ENCODE assay signal across 15 cellular contexts in the genomic region with DNA sequence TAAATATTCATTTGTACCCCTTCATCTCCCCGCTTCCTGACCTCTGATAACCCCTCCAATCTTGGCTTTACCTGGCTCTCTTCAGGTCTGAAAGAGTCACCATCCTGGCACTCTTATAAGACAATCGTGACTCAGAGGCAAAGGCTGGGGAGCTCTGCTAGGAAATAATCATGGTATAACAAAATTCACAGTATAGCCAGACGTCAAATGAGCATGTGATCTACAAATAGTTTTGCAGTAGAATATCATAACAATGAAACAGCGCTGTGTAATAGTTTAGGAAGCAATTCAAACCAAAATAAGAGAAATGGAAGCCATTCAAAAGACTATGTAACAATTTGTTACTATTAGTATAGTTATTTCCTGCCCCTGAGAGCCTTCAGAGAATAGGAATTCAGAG. TPM values are rescaled to one million over a fixed set of nuclear protein-coding genes. Genes with fewer than 3 reads are reported as not detected.
DNase-seq lines count a peak whose midpoint lies in the region; ATAC-seq, FAIRE-seq and TF ChIP-seq lines count a peak whose summit lies in the region.
"Had no signal": no experiment of that assay in that cellular context is flagged by ENCODE, and none has a peak within 500 bp of the region (broad histone marks: within the 10 kb centered on the region; RNA-seq: fewer than 3 reads in every experiment).

No MANE protein-coding gene starts in this region.

- DNase-seq in AG04450 (ENCODE audit: low read depth, low spot score) (no peak), GM04503 (ENCODE audit: low read depth) (peak; percentile 63), astrocyte (ENCODE audit: low read depth) (peak; percentile 84), immature natural killer cell (no peak), GM19240 (ENCODE audit: insufficient read length, low spot score) (no peak), NCI-H510A (lab: John Stamatoyannopoulos, UW) (no peak), COLO668 (lab: John Stamatoyannopoulos, UW; ENCODE audit: unreplicated experiment) (no peak)
- DNase-seq: activated CD4-positive, alpha-beta memory T cell treated with anti-CD3 and anti-CD28 coated beads for 36 hours; Caco-2; heart left ventricle; mucosa of descending colon; NCI-H1092 treated with DMSO at 0.1 percent for 48 hours had no signal

- H3K4me3 Mint-ChIP-seq in astrocyte (ENCODE audit: unreplicated experiment): no peak overlapping the region
- peak overlapping the region; percentile 65 to 78 (median 72) for H3K4me3 Mint-ChIP-seq in immature natural killer cell
- H3K4me3 Mint-ChIP-seq: activated CD4-positive, alpha-beta memory T cell treated with anti-CD3 and anti-CD28 coated beads for 36 hours had no signal

- peak overlapping the region; percentile 3 for H3K9ac ChIP-seq in astrocyte (ENCODE audit: low read length)

- H3K4me2 ChIP-seq in astrocyte (ENCODE audit: low read length): peak overlapping the region; percentile 62
- H3K4me2 ChIP-seq: smooth muscle cell had no signal

- H3K79me2 ChIP-seq in astrocyte (ENCODE audit: insufficient read depth, low read length): no peaks in the 10 kb centered on the region

- ATAC-seq in HG02588 (IDR thresholded peaks at IDR 0.05; ENCODE audit: unreplicated experiment): no peak
- ATAC-seq: heart left ventricle, mucosa of descending colon had no signal

- H3K27me3 Mint-ChIP-seq in astrocyte (ENCODE audit: low read depth, unreplicated experiment): peaks cover 4% of the 10 kb centered on the region
- peaks cover 0 to 5% (median 0%) of the 10 kb centered on the region in 3 donors for H3K27me3 Mint-ChIP-seq in immature natural killer cell (ENCODE audit: low read depth in 3 of 3)
- H3K27me3 Mint-ChIP-seq: activated CD4-positive, alpha-beta memory T cell treated with anti-CD3 and anti-CD28 coated beads for 36 hours had no signal

- H4K20me1 ChIP-seq in astrocyte (ENCODE audit: insufficient read depth, low read length): no peaks in the 10 kb centered on the region

- TF ChIP-seq CTCF in AG04450 (IDR thresholded peaks at IDR 0.05; ENCODE audit: low read depth, low read length) (no peak), astrocyte (IDR thresholded peaks at IDR 0.05; ENCODE audit: insufficient read depth, low read depth, low read length) (no peak)

- H3K36me3 Mint-ChIP-seq in astrocyte (ENCODE audit: low read depth, unreplicated experiment) (no peaks in the 10 kb centered on the region), immature natural killer cell (no peaks in the 10 kb centered on the region)
- H3K36me3 Mint-ChIP-seq: activated CD4-positive, alpha-beta memory T cell treated with anti-CD3 and anti-CD28 coated beads for 36 hours had no signal

- CTCF ChIA-PET in AG04450 (lab: Charles Lee): interaction anchor here (1.0 kb wide), 1 partner anchor 23 kb away, joined by 3 read pairs; no protein-coding TSS in a partner anchor

- peak; percentile 52 for FAIRE-seq in astrocyte (lab: Jason Lieb, UNC)

- POLR2A ChIA-PET in AG04450 (lab: Yijun Ruan, JAX): no interaction called here

- H3K27ac ChIP-seq in AG04450 (ENCODE audit: low read depth, low read length): peak overlapping the region; percentile 43
- peak overlapping the region; percentile 54 for H3K27ac ChIP-seq in astrocyte (ENCODE audit: low read depth, low read length)
- H3K27ac ChIP-seq: HL-60 had no signal

- H3K9me3 Mint-ChIP-seq in astrocyte (ENCODE audit: unreplicated experiment) (no peaks in the 10 kb centered on the region), immature natural killer cell (peaks cover 0 to 2% (median 0%) of the 10 kb centered on the region in 6 donors)
- H3K9me3 Mint-ChIP-seq: activated CD4-positive, alpha-beta memory T cell treated with anti-CD3 and anti-CD28 coated beads for 36 hours had no signal

- peaks cover 12% of the 10 kb centered on the region for H3K4me1 ChIP-seq in astrocyte (ENCODE audit: insufficient read depth, low read length)
- H3K4me1 ChIP-seq: Caco-2 had no signal

- H3K27ac Mint-ChIP-seq in astrocyte (ENCODE audit: unreplicated experiment): peak overlapping the region; percentile 43
- peak overlapping the region in 5 of 6 donors; percentile 4 to 73 (median 27) for H3K27ac Mint-ChIP-seq in immature natural killer cell
- H3K27ac Mint-ChIP-seq: activated CD4-positive, alpha-beta memory T cell treated with anti-CD3 and anti-CD28 coated beads for 36 hours had no signal

- H2AFZ ChIP-seq in astrocyte (ENCODE audit: low read depth, low read length): no peak overlapping the region

- H3K9me3 ChIP-seq in AG04450 (ENCODE audit: control insufficient read depth, insufficient read depth, low read length) (no peaks in the 10 kb centered on the region), astrocyte (ENCODE audit: insufficient read depth, low read depth, low read length) (no peaks in the 10 kb centered on the region)
- H3K9me3 ChIP-seq: Caco-2, heart left ventricle, mucosa of descending colon had no signal

- H3K27me3 ChIP-seq in AG04450 (ENCODE audit: control insufficient read depth, insufficient read depth, low read length) (no peaks in the 10 kb centered on the region), astrocyte (ENCODE audit: insufficient read depth, low read length) (no peaks in the 10 kb centered on the region)
- H3K27me3 ChIP-seq: heart left ventricle had no signal

- no peaks in the 10 kb centered on the region for H3K36me3 ChIP-seq in astrocyte (ENCODE audit: insufficient read depth, low read length)
- H3K36me3 ChIP-seq: heart left ventricle had no signal

- H3K4me3 ChIP-seq in AG04450 (ENCODE audit: low read depth, low read length): no peak overlapping the region
- H3K4me3 ChIP-seq in astrocyte (ENCODE audit: insufficient read depth, low read depth, low read length): no peak overlapping the region
- H3K4me3 ChIP-seq: mucosa of descending colon, smooth muscle cell had no signal

- H3K4me1 Mint-ChIP-seq in astrocyte (ENCODE audit: low read depth, unreplicated experiment) (peaks cover 5% of the 10 kb centered on the region), immature natural killer cell (peaks cover 10 to 14% of the 10 kb centered on the region in 2 donors)

RNA-seq across cellular contexts. Expression of gene RXFP2, which starts 34.2 kb away (rescaled TPM):
- not detected in 2 replicates for polyA plus RNA-seq in AG04450 (2011; rRNA removed)
- not detected in 2 replicates for polyA minus RNA-seq in AG04450 (2011; rRNA and poly(A)+ RNA removed)
- not detected in 2 replicates for total RNA-seq in astrocyte
- polyA plus RNA-seq in immature natural killer cell: not detected
- total RNA-seq: activated CD4-positive, alpha-beta memory T cell treated with anti-CD3 and anti-CD28 coated beads for 36 hours; Caco-2; heart left ventricle; mucosa of descending colon; smooth muscle cell had no signal
- polyA plus RNA-seq: heart left ventricle, smooth muscle cell had no signal

Comparison
In these comparisons a context has a peak if more than half of its experiments do, and no peak if none do; other contexts are left out.
1. DNase-seq: peak in GM04503 (single experiment) and astrocyte (single experiment); none in AG04450 (single experiment), immature natural killer cell (0 of 3), GM19240 (single experiment), NCI-H510A (single experiment) and COLO668 (single experiment).